In genomic region chr2:98759827-98760625, GRCh38 we compare ENCODE assay signal across 14 cellular contexts. TPM values are rescaled to one million over a fixed set of nuclear protein-coding genes. Genes with fewer than 3 reads are reported as not detected.
DNase-seq lines count a peak whose midpoint lies in the region; ATAC-seq, FAIRE-seq and TF ChIP-seq lines count a peak whose summit lies in the region.
"Had no signal": no experiment of that assay in that cellular context is flagged by ENCODE, and none has a peak within 500 bp of the region (broad histone marks: within the 10 kb centered on the region; RNA-seq: fewer than 3 reads in every experiment).

No MANE protein-coding gene starts in this region.

- H3K36me3 Mint-ChIP-seq in T-cell = no peaks in the 10 kb centered on the region
- no peaks in the 10 kb centered on the region for H3K36me3 Mint-ChIP-seq in H9 (ENCODE audit: insufficient read depth in 1 of 3, low read depth in 3 of 3)

- no peak overlapping the region for H2BK5ac ChIP-seq in H9 (ENCODE audit: insufficient read length, low read length)

- H3K27me3 ChIP-seq in DOHH2 (ENCODE audit: control insufficient read depth, low read length) (no peaks in the 10 kb centered on the region), endothelial cell of umbilical vein (ENCODE audit: control insufficient read depth in 2 of 2, insufficient read depth in 2 of 2, low read length in 2 of 2) (no peaks in the 10 kb centered on the region), H9 (ENCODE audit: insufficient read depth, low read length) (no peaks in the 10 kb centered on the region), stomach (no peaks in the 10 kb centered on the region)

- H3K4me1 Mint-ChIP-seq in T-cell = peaks cover 72 to 91% (median 76%) of the 10 kb centered on the region in 3 donors
- no peaks in the 10 kb centered on the region for H3K4me1 Mint-ChIP-seq in H9

- DNase-seq in AML-193 (lab: John Stamatoyannopoulos, UW) (peak; percentile 28 to 33), T-cell (no peak), endothelial cell of umbilical vein (ENCODE audit: low read depth, low spot score) (no peak), H9 (no peak), NCI-H1105 treated with DMSO at 0.1 percent for 48 hours (lab: John Stamatoyannopoulos, UW) (no peak), NCI-H2227 treated with DMSO at 0.1 percent for 48 hours (lab: John Stamatoyannopoulos, UW) (no peak), stomach (no peak)
- DNase-seq: activated CD4-positive, alpha-beta T cell treated with anti-CD3 and anti-CD28 coated beads, Interleukin-2, amount 50 U/mL, for 1 hour; NCI-H1092 treated with DMSO at 0.1 percent for 48 hours; NCI-H510A; SHP77 treated with DMSO at 0.1 percent for 48 hours; stimulated activated CD8-positive, alpha-beta memory T cell treated with anti-CD3 and anti-CD28 coated beads, Interleukin-4, amount 100 ng/mL, for 48 hours had no signal

- H3K18ac ChIP-seq in H9 (ENCODE audit: insufficient read length, low read depth, low read length) = no peak overlapping the region

- no peak overlapping the region for H4K8ac ChIP-seq in H9 (replicated peaks; ENCODE audit: insufficient read length, low read depth, low read length)

- no peaks in the 10 kb centered on the region for H3K9me1 ChIP-seq in endothelial cell of umbilical vein (replicated peaks; ENCODE audit: control insufficient read depth, extremely low read depth, insufficient read depth, low read length)

- H3K9ac ChIP-seq in endothelial cell of umbilical vein (replicated peaks; ENCODE audit: extremely low read depth, insufficient read depth, low read length) (no peak overlapping the region), H9 (ENCODE audit: extremely low read depth, insufficient read length, low read length) (no peak overlapping the region)

- H3K27ac ChIP-seq in DOHH2 (ENCODE audit: low read depth, low read length) = peak overlapping the region; percentile 36
- H3K27ac ChIP-seq in endothelial cell of umbilical vein (ENCODE audit: insufficient read depth, low read depth, low read length) = no peak overlapping the region
- H3K27ac ChIP-seq in H9 (ENCODE audit: insufficient read length, low read depth, low read length) = no peak overlapping the region
- H3K27ac ChIP-seq in stomach = peak overlapping the region in 2 of 5 donors; percentile 33 to 79

- FAIRE-seq in endothelial cell of umbilical vein (lab: Jason Lieb, UNC) = no peak

- no peak for TF ChIP-seq POLR2A in endothelial cell of umbilical vein (IDR thresholded peaks at IDR 0.05; ENCODE audit: low read depth, low read length)
- no peak for TF ChIP-seq POLR2A in stomach (IDR thresholded peaks at IDR 0.05)

- no peaks in the 10 kb centered on the region for H3K79me1 ChIP-seq in H9 (ENCODE audit: insufficient read depth, low read depth, low read length, poor library complexity, severe bottlenecking)

- BruUV-seq in endothelial cell of umbilical vein (replicated peaks; lab: Mats Ljungman, UMichigan) = no TSS peak

- H3K79me2 ChIP-seq in DOHH2 (ENCODE audit: control insufficient read depth, low read length) (no peaks in the 10 kb centered on the region), endothelial cell of umbilical vein (ENCODE audit: control insufficient read depth, insufficient read depth, low read length) (no peaks in the 10 kb centered on the region), H9 (ENCODE audit: insufficient read depth, low read length) (no peaks in the 10 kb centered on the region)

- H4K91ac ChIP-seq in H9 (ENCODE audit: insufficient read length, low read depth, low read length) = no peak overlapping the region

- TF ChIP-seq CTCF in DOHH2 (IDR thresholded peaks at IDR 0.05; ENCODE audit: low read depth, low read length, poor library complexity, severe bottlenecking) (no peak), endothelial cell of umbilical vein (IDR thresholded peaks at IDR 0.05; ENCODE audit: extremely low read depth in 1 of 2, insufficient read depth in 1 of 2, low read depth in 1 of 2, low read length in 2 of 2) (no peak), H9 (conservative IDR thresholded peaks at IDR 0.05) (no peak), stomach (IDR thresholded peaks at IDR 0.05) (no peak)

- CTCF ChIA-PET in T-cell (lab: Charles Lee) (interaction anchor here in 1 of 2 donors (0.7 kb wide), 1 partner anchor 50 kb away, joined by 3 read pairs; no protein-coding TSS in a partner anchor), endothelial cell of umbilical vein (lab: Charles Lee) (interaction anchor here (0.7 to 2.5 kb wide), 5 partner anchors 11 to 77 kb away, joined by 3 to 8 read pairs (median 4); no protein-coding TSS in a partner anchor)

- WGBS in H9 (ENCODE audit: extremely low coverage, insufficient read length, low lambda C conversion rate) = no CpG with 5 or more reads among the region's 6 CpGs
- WGBS in stomach, 5 donors = 71 to 78% (median 75%) methylated on average over 6 of the region's 6 CpGs

- no peak overlapping the region for H2BK12ac ChIP-seq in H9 (ENCODE audit: insufficient read length, low read depth, low read length)

- peaks cover 20% of the 10 kb centered on the region; the same call in 1 of the 2 replicates for H3F3A ChIP-seq in DOHH2 (ENCODE audit: control insufficient read depth, insufficient read depth)

- intact Hi-C loops in endothelial cell of umbilical vein (cut with micrococcal nuclease) = loop anchor here (2.0 to 10.0 kb wide), 3 partner anchors 63 to 575 kb away; partner anchors contain the start of genes EIF5B and TXNDC9
- intact Hi-C loops in stomach (cut with DNase I; ENCODE audit: low total_unique reads) = no loop called here

- no peaks in the 10 kb centered on the region for H3K9me3 Mint-ChIP-seq in T-cell
- H3K9me3 Mint-ChIP-seq in H9 = no peaks in the 10 kb centered on the region

- H3K4me2 ChIP-seq in DOHH2 (ENCODE audit: low read length) (peak overlapping the region; percentile 75), endothelial cell of umbilical vein (ENCODE audit: insufficient read depth, low read length) (no peak overlapping the region), H9 (ENCODE audit: insufficient read depth, insufficient read length, low read length) (no peak overlapping the region)

- H3K9me3 ChIP-seq in DOHH2 (ENCODE audit: control insufficient read depth, insufficient read depth, low read length) (no peaks in the 10 kb centered on the region), endothelial cell of umbilical vein (replicated peaks; ENCODE audit: control insufficient read depth, insufficient read depth, low read length) (no peaks in the 10 kb centered on the region), H9 (ENCODE audit: control insufficient read depth, low read depth, low read length) (no peaks in the 10 kb centered on the region), stomach (no peaks in the 10 kb centered on the region)
- H3K9me3 ChIP-seq: adrenal gland had no signal

- no peak for TF ChIP-seq EP300 in stomach (IDR thresholded peaks at IDR 0.05)

- H3K36me3 ChIP-seq in DOHH2 (ENCODE audit: control insufficient read depth, low read length) (no peaks in the 10 kb centered on the region), endothelial cell of umbilical vein (ENCODE audit: control insufficient read depth in 2 of 2, extremely low read depth in 1 of 2, insufficient read depth in 2 of 2, low read length in 2 of 2) (no peaks in the 10 kb centered on the region), stomach (no peaks in the 10 kb centered on the region)
- H3K36me3 ChIP-seq: adrenal gland had no signal

- H3K4me3 Mint-ChIP-seq in T-cell = peak overlapping the region; percentile 6 to 86 (median 41)
- H3K4me3 Mint-ChIP-seq in H9 = no peak overlapping the region

- no peak for ATAC-seq in T-cell (replicated peaks in 1 of 4)

- H4K20me1 ChIP-seq in DOHH2 (ENCODE audit: control insufficient read depth, insufficient read depth, low read depth, low read length) (no peaks in the 10 kb centered on the region), endothelial cell of umbilical vein (replicated peaks; ENCODE audit: control insufficient read depth, extremely low read depth, insufficient read depth, low read length) (no peaks in the 10 kb centered on the region), H9 (ENCODE audit: control insufficient read depth, insufficient read depth, insufficient read length) (no peaks in the 10 kb centered on the region)

- peak overlapping the region; percentile 98 to 99 for H3K27ac Mint-ChIP-seq in T-cell
- no peak overlapping the region for H3K27ac Mint-ChIP-seq in H9

- H3K27me3 Mint-ChIP-seq in T-cell (no peaks in the 10 kb centered on the region), H9 (ENCODE audit: low read depth) (no peaks in the 10 kb centered on the region; the same call in 1 of the 2 replicates)

- no peak overlapping the region for H3K23ac ChIP-seq in H9 (ENCODE audit: insufficient read length, low read depth, low read length)

- no peak overlapping the region for H2BK20ac ChIP-seq in H9 (ENCODE audit: low read depth, low read length, poor library complexity, severe bottlenecking)

- H3K4me3 ChIP-seq in DOHH2 (ENCODE audit: low read length) = peak overlapping the region; percentile 22; the same call in 1 of the 2 replicates
- H3K4me3 ChIP-seq in endothelial cell of umbilical vein (replicated peaks in 1 of 3; ENCODE audit: insufficient read depth in 1 of 3, low read depth in 1 of 3, low read length in 3 of 3) = no peak overlapping the region
- no peak overlapping the region for H3K4me3 ChIP-seq in stomach
- H3K4me3 ChIP-seq: adrenal gland had no signal

- no peak overlapping the region for H3K14ac ChIP-seq in H9 (ENCODE audit: insufficient read depth, low read length)

- no peak overlapping the region for H2BK120ac ChIP-seq in H9 (ENCODE audit: low read depth, low read length, poor library complexity, severe bottlenecking)

- peaks cover 81% of the 10 kb centered on the region for H3K4me1 ChIP-seq in DOHH2 (ENCODE audit: control insufficient read depth, low read length)
- peaks cover 20% of the 10 kb centered on the region for H3K4me1 ChIP-seq in endothelial cell of umbilical vein (ENCODE audit: control insufficient read depth, extremely low read depth, insufficient read depth, low read length)
- no peaks in the 10 kb centered on the region for H3K4me1 ChIP-seq in H9 (ENCODE audit: insufficient read depth, low read length)
- H3K4me1 ChIP-seq in stomach = peaks cover 10 to 32% (median 17%) of the 10 kb centered on the region in 4 donors

- no peak overlapping the region for H3K4ac ChIP-seq in H9 (ENCODE audit: low read depth, low read length)

- no peaks in the 10 kb centered on the region for H3K9me2 ChIP-seq in DOHH2 (replicated peaks; ENCODE audit: control insufficient read depth, low read length)

- no peaks in the 10 kb centered on the region for H3K23me2 ChIP-seq in H9 (ENCODE audit: insufficient read length, low read depth, low read length, poor library complexity, severe bottlenecking)

- H4K5ac ChIP-seq in H9 (ENCODE audit: insufficient read length, low read depth, low read length) = no peak overlapping the region

- no peak overlapping the region for H3T11ph ChIP-seq in H9 (ENCODE audit: low read length)

- no peak overlapping the region for H2AK5ac ChIP-seq in H9 (ENCODE audit: insufficient read length, low read length)

- no peak overlapping the region for H2BK15ac ChIP-seq in H9 (ENCODE audit: low read depth, low read length)

- POLR2A ChIA-PET in T-cell (lab: Charles Lee) (interaction anchor here (0.5 to 0.8 kb wide), 5 partner anchors 12 to 416 kb away, joined by 3 to 8 read pairs (median 4); no protein-coding TSS in a partner anchor), endothelial cell of umbilical vein (lab: Charles Lee) (no interaction called here)

- dilution Hi-C loops in endothelial cell of umbilical vein (cut with MboI; ENCODE audit: extremely low pct_ligation_motif_present, low sequenced_read_pairs) = no loop called here

- no peak overlapping the region for H3K56ac ChIP-seq in H9 (ENCODE audit: insufficient read length, low read depth, low read length)

- H2AFZ ChIP-seq in endothelial cell of umbilical vein (ENCODE audit: low read depth, low read length) (peak overlapping the region; percentile 23), H9 (ENCODE audit: low read length) (no peak overlapping the region)

RNA-seq across cellular contexts. Expression of gene MGAT4A, which starts 29.1 kb away (rescaled TPM):
- total RNA-seq in T-cell (100 to 1,000 TPM; 185 to 220 (median 199) TPM), endothelial cell of umbilical vein (42.2 and 47.6 TPM in 2 replicates), H9 (2021) (3.3 and 3.5 TPM in 2 replicates), stomach (10 to 100 TPM in 4 of 5 donors, 1 to 10 TPM in 1; 7.6 to 81.1 (median 37.5) TPM)
- polyA plus RNA-seq in endothelial cell of umbilical vein (8.2 and 9.2 TPM in 2 replicates), stomach (1 to 10 TPM; 4.8 to 7.4 (median 6.0) TPM)
- polyA plus RNA-seq in endothelial cell of umbilical vein (2011; cell fraction: cytosol; rRNA removed) = 10.0 and 11.5 TPM in 2 replicates
- 22.1 and 37.9 TPM in 2 replicates for polyA plus RNA-seq in endothelial cell of umbilical vein (2011; cell fraction: nucleus; rRNA removed)
- polyA plus RNA-seq in endothelial cell of umbilical vein (2012) = 31.6 and 54.3 TPM in 2 replicates
- polyA minus RNA-seq in endothelial cell of umbilical vein = 24.5 and 26.6 TPM in 2 replicates
- polyA minus RNA-seq in endothelial cell of umbilical vein (2011; cell fraction: cytosol; rRNA and poly(A)+ RNA removed) = not detected
- 28.3 and 39.7 TPM in 2 replicates for polyA minus RNA-seq in endothelial cell of umbilical vein (2011; cell fraction: nucleus; rRNA and poly(A)+ RNA removed)

Comparison
In these comparisons a context has a peak if more than half of its experiments do, and no peak if none do; other contexts are left out.
1. DNase-seq: peak in AML-193 (2 of 2); none in T-cell (0 of 34), endothelial cell of umbilical vein (single experiment), H9 (single experiment), NCI-H1105 treated with DMSO at 0.1 percent for 48 hours (single experiment), NCI-H2227 treated with DMSO at 0.1 percent for 48 hours (single experiment) and stomach (single experiment).
2. H3K27ac Mint-ChIP-seq: peak in T-cell (2 of 2); none in H9 (0 of 3).
3. H3K4me3 Mint-ChIP-seq: peak in T-cell (3 of 3); none in H9 (0 of 2).